ENCODE assay signal across 9 cellular contexts in the genomic region with DNA sequence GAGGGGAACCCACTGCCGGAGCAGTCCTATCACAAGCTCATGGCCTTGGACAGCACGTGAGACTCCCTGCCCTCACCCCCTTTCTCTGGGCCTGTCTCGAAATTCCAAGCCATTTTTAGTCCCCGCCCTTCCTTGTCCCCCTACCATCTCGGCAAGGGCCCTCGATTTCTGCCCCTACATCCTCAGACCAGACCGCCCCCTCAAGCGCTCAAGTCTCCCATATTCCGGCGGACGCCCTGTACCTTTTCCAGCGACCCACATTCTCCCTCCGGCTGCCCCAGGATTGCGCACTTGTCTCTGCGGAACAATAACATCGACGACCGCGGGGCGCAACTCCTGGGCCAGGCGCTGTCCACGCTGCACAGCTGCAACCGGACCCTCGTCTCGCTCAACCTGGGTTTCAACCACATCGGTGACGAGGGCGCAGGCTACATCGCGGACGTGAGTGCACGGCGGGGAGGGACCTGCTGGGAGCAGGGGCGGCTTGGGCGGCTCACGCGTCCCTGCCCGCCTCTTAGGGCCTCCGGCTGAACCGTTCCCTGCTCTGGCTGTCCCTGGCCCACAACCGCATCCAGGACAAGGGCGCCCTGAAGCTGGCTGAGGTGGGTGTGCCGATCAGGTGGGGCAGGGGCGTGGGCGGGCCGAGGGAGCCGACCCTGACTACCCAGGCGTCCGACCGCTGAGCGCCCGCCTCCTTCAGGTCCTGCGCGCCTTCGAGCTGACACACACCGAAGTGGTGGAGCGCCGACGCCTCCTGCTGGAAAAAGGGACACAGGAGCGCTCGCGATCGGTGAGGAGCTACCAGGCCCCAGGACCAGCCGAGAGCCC. TPM values are rescaled to one million over a fixed set of nuclear protein-coding genes. Genes with fewer than 3 reads are reported as not detected.
DNase-seq lines count a peak whose midpoint lies in the region; ATAC-seq, FAIRE-seq and TF ChIP-seq lines count a peak whose summit lies in the region.
"Had no signal": no experiment of that assay in that cellular context is flagged by ENCODE, and none has a peak within 500 bp of the region (broad histone marks: within the 10 kb centered on the region; RNA-seq: fewer than 3 reads in every experiment).

No MANE protein-coding gene starts in this region.

- H3K27ac ChIP-seq in trophoblast cell (ENCODE audit: low read depth, low read length) (no peak overlapping the region), transverse colon (no peak overlapping the region)

- peak overlapping the region; percentile 90 for H3K4me2 ChIP-seq in trophoblast cell (ENCODE audit: low read length)

- no peak overlapping the region for H2BK12ac ChIP-seq in trophoblast cell (ENCODE audit: low read length)

- H3K36me3 ChIP-seq in trophoblast cell (ENCODE audit: control insufficient read depth in 1 of 2, insufficient read depth in 2 of 2, low read length in 2 of 2) (no peaks in the 10 kb centered on the region), transverse colon (no peaks in the 10 kb centered on the region)

- H3K4me3 Mint-ChIP-seq in Calu3 (ENCODE audit: low read depth, unreplicated experiment), result peak overlapping the region; percentile 11

- H3K36me3 Mint-ChIP-seq in Calu3 (ENCODE audit: insufficient read depth, unreplicated experiment), result peaks cover 7% of the 10 kb centered on the region

- no peak overlapping the region for H3K14ac ChIP-seq in trophoblast cell (ENCODE audit: low read length)

- H2BK5ac ChIP-seq in trophoblast cell (ENCODE audit: low read depth, low read length, poor library complexity), result no peak overlapping the region

- H3K9me3 Mint-ChIP-seq in Calu3 (ENCODE audit: low read depth, unreplicated experiment), result no peaks in the 10 kb centered on the region

- H3K4me3 ChIP-seq in foreskin fibroblast (ENCODE audit: low read depth in 1 of 2, low read length in 2 of 2) (peak overlapping the region; percentile 30 to 34), trophoblast cell (ENCODE audit: low read depth, low read length) (peak overlapping the region; percentile 33), transverse colon (peak overlapping the region in 2 of 4 donors; percentile 15 to 35)

- H3K23ac ChIP-seq in trophoblast cell (ENCODE audit: low read length), result no peak overlapping the region

- peaks cover 2% of the 10 kb centered on the region for H3K9me3 ChIP-seq in trophoblast cell (ENCODE audit: insufficient read depth, low read depth, low read length)
- H3K9me3 ChIP-seq in transverse colon, result no peaks in the 10 kb centered on the region

- no peak overlapping the region for H2BK120ac ChIP-seq in trophoblast cell (ENCODE audit: insufficient read depth, low read length, poor library complexity)

- H4K8ac ChIP-seq in trophoblast cell (ENCODE audit: low read depth, low read length), result no peak overlapping the region

- BruUV-seq in Calu3 (replicated peaks; lab: Mats Ljungman, UMichigan), result no TSS peak

- H3K4me1 ChIP-seq in trophoblast cell (ENCODE audit: control insufficient read depth in 1 of 2, insufficient read depth in 2 of 2, low read length in 2 of 2), result peaks cover 7 to 8% of the 10 kb centered on the region in 2 experiments
- H3K4me1 ChIP-seq in transverse colon, result peaks cover 6 to 30% (median 17%) of the 10 kb centered on the region in 4 donors

- no peak overlapping the region for H3K27ac Mint-ChIP-seq in Calu3 (ENCODE audit: unreplicated experiment)

- H2AK5ac ChIP-seq in trophoblast cell (ENCODE audit: low read length), result no peak overlapping the region

- H3K4ac ChIP-seq in trophoblast cell (ENCODE audit: low read depth, low read length), result no peak overlapping the region

- H4K91ac ChIP-seq in trophoblast cell (ENCODE audit: low read depth, low read length), result no peak overlapping the region

- no peak for TF ChIP-seq POLR2A in transverse colon (IDR thresholded peaks at IDR 0.05)

- peaks cover 49% of the 10 kb centered on the region for H3K27me3 ChIP-seq in trophoblast cell (ENCODE audit: insufficient read depth, low read length)
- H3K27me3 ChIP-seq in transverse colon, result peaks cover 84% of the 10 kb centered on the region

- no CpG with 5 or more reads among the region's 64 CpGs for WGBS in trophoblast cell (ENCODE audit: extremely low coverage, insufficient coverage, insufficient read length)
- WGBS in transverse colon (ENCODE audit: low coverage in 1 of 2), 2 donors, result 11 to 33% methylated on average over 6 to 35 of the region's 64 CpGs

- no peaks in the 10 kb centered on the region for H3K79me2 ChIP-seq in trophoblast cell (ENCODE audit: control insufficient read depth, insufficient read depth, low read length, poor library complexity)

- no peak overlapping the region for H3K9ac ChIP-seq in trophoblast cell (ENCODE audit: low read length)

- CTCF ChIA-PET in Calu3 (lab: Charles Lee), result interaction anchor here (0.6 to 1.7 kb wide), 26 partner anchors 10 to 303 kb away, joined by 3 to 19 read pairs (median 4); a partner anchor contains a TSS

- no peak overlapping the region for H3K18ac ChIP-seq in trophoblast cell (ENCODE audit: low read length)

- H3K27me3 Mint-ChIP-seq in Calu3 (ENCODE audit: unreplicated experiment), result peaks cover 96% of the 10 kb centered on the region

- DNase-seq in Calu3 (peak; percentile 89), HuH-7 (ENCODE audit: low spot score) (peak; percentile 93), RCC 7860 (ENCODE audit: low spot score) (peak; percentile 37), foreskin fibroblast (peak; percentile 66 to 90), trophoblast cell (peak; percentile 64 to 82), transverse colon (peak; percentile 72)
- DNase-seq in activated T-helper 1 cell treated with anti-CD3 and anti-CD28 coated beads, Interleukin-2, amount 50 U/mL, for 16 hours (ENCODE audit: low read depth in 1 of 2, low spot score in 1 of 2), result peak; percentile 27 to 28

- peaks cover 7% of the 10 kb centered on the region for H3K4me1 Mint-ChIP-seq in Calu3 (ENCODE audit: low read depth, unreplicated experiment)

- no peak for FAIRE-seq in RCC 7860 (lab: Jason Lieb, UNC)

- no peak overlapping the region for H2AFZ ChIP-seq in trophoblast cell (ENCODE audit: insufficient read depth, low read length, poor library complexity)

- intact Hi-C loops in Calu3 (cut with micrococcal nuclease; ENCODE audit: unreplicated experiment) (loop anchor here (1.0 kb wide), 1 partner anchor 35 kb away; no protein-coding TSS in a partner anchor), transverse colon (cut with DNase I; ENCODE audit: low total_unique reads) (no loop called here)

- TF ChIP-seq EP300 in transverse colon (IDR thresholded peaks at IDR 0.05; ENCODE audit: low read depth), result no peak

- no peak overlapping the region for H4K12ac ChIP-seq in trophoblast cell (ENCODE audit: low read depth, low read length)

- in situ Hi-C loops in transverse colon (cut with MboI; ENCODE audit: low pct_ligation_motif_present in 1 of 4, low pct_unique_long_range_greater_than_20kb in 1 of 4, low sequenced_read_pairs in 3 of 4), result no loop called here

- TF ChIP-seq CTCF in Calu3 (IDR thresholded peaks at IDR 0.05; ENCODE audit: unreplicated experiment) (peak; percentile 89), foreskin fibroblast (IDR thresholded peaks at IDR 0.05; ENCODE audit: low read depth, low read length) (peak; percentile 75), transverse colon (IDR thresholded peaks at IDR 0.05) (peak; percentile 36 to 64 (median 54))

- no peaks in the 10 kb centered on the region for H3K79me1 ChIP-seq in trophoblast cell (ENCODE audit: low read length)

- ATAC-seq in GM18858 (IDR thresholded peaks at IDR 0.05; ENCODE audit: unreplicated experiment), result no peak

RNA-seq across cellular contexts. Expression of a gene that starts 7.0 kb away (rescaled TPM):
- total RNA-seq in Calu3 (2022), result not detected in 2 replicates
- 0.04 and 0.16 TPM in 2 replicates for polyA plus RNA-seq in trophoblast cell (2013)
- total RNA-seq in transverse colon, result 1 to 10 TPM in 1 of 4 donors, not detected in 3; 1.2 TPM
- total RNA-seq: activated CD8-positive, alpha-beta memory T cell treated with anti-CD3 and anti-CD28 coated beads for 36 hours had no signal

RNA-seq across cellular contexts. Expression of a gene that starts 33.9 kb away (rescaled TPM):
- total RNA-seq in Calu3 (2022) (3.0 and 3.2 TPM in 2 replicates), transverse colon (1 to 10 TPM; 1.8 to 5.6 (median 3.7) TPM)
- 16.1 and 16.6 TPM in 2 replicates for polyA plus RNA-seq in trophoblast cell (2013)

Comparison
In these comparisons a context has a peak if more than half of its experiments do, and no peak if none do; other contexts are left out.
1. DNase-seq: peak in every context shown above with its lines; median percentile 93 in HuH-7; 89 in Calu3; 78 in foreskin fibroblast; 73 in trophoblast cell; 72 in transverse colon; 37 in RCC 7860; 28 in activated T-helper 1 cell treated with anti-CD3 and anti-CD28 coated beads, Interleukin-2, amount 50 U/mL, for 16 hours.